21 cellular contexts compared by ENCODE assay signal in the genomic region with DNA sequence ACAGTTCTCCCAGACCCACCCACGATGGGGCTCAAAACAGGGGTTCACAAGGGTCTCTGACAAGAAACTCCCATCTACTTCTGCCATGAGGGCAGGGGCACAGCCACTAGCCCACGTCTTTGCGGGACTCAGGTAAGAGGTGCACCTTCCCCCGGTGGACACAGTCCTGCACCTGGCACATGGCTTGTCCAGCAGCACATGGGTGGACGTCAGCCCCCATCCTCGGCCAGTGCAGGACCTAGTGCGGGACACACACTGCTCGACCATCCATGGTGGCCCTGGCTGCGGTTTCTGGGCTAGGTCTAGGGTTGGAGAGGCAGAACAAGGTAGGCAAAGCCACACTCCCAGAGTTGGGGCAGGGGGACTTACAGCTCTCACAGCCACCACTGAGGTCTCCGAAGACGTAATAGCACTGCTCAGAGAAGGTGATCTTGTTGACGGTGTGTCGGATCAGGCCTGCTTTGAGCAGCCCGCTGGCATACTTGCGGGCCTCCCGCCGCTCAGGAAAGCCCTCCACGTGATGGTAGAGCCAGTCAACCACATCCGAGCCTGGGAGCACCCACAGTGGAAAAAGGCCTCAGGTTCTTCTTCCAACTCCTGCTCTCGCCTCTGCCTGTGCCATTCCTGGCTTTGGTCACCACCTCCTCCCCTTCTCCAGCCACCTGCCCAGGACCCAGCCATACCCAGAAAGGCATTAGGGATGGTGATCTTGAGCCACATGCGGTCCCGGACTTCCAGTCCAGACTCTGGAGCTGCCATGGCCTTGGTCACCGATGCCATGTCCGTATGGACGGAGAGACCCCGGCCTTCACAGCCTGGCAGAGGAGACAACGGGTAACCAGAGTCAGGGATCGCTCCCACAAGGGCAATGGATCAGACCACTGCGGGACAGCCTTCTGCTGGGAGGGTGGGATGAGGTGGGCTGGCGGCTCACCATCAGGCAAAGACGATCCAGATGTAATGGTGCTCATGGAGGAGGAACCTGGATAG. TPM values are rescaled to one million over a fixed set of nuclear protein-coding genes. Genes with fewer than 3 reads are reported as not detected.
A peak's percentile ranks its signal among the peaks of the same experiment; 100 is the strongest.
DNase-seq lines count a peak whose midpoint lies in the region; ATAC-seq, FAIRE-seq and TF ChIP-seq lines count a peak whose summit lies in the region.
"Had no signal": no experiment of that assay in that cellular context is flagged by ENCODE, and none has a peak within 500 bp of the region (broad histone marks: within the 10 kb centered on the region; RNA-seq: fewer than 3 reads in every experiment).

No MANE protein-coding gene starts in this region.

- no peak overlapping the region for H3K4me2 ChIP-seq in mammary epithelial cell (ENCODE audit: insufficient read depth, low read depth, low read length)
- no peak overlapping the region for H3K4me2 ChIP-seq in keratinocyte (ENCODE audit: control insufficient read depth, extremely low read depth, insufficient read depth, low read depth, low read length)
- H3K4me2 ChIP-seq: A549; BLaER1 treated with 17β-estradiol and CSF1 and Interleukin-3, amounts not matched to agents 10 nM and 100 nM; GM23338 had no signal

- H3K27ac ChIP-seq in right atrium auricular region (no peak overlapping the region), mammary epithelial cell (ENCODE audit: insufficient read depth, low read depth, low read length) (peak overlapping the region; percentile 20), keratinocyte (ENCODE audit: control insufficient read depth, insufficient read depth, low read length) (peak overlapping the region; percentile 57), vagina (peak overlapping the region; percentile 80), brain microvascular endothelial cell (no peak overlapping the region)

- no peak for FAIRE-seq in keratinocyte (lab: Jason Lieb, UNC)
- FAIRE-seq: A549, GM12891, GM18507 had no signal

- peaks cover 82% of the 10 kb centered on the region for H3K36me3 ChIP-seq in right atrium auricular region
- peaks cover 41% of the 10 kb centered on the region for H3K36me3 ChIP-seq in mammary epithelial cell (ENCODE audit: insufficient read depth, low read length)
- peaks cover 40 to 54% of the 10 kb centered on the region in 2 experiments for H3K36me3 ChIP-seq in keratinocyte (ENCODE audit: control insufficient read depth in 2 of 2, extremely low read depth in 1 of 2, insufficient read depth in 2 of 2, low read length in 2 of 2)
- H3K36me3 ChIP-seq in vagina = peaks cover 0 to 74% of the 10 kb centered on the region in 2 donors
- H3K36me3 ChIP-seq in brain microvascular endothelial cell (replicated peaks) = peaks cover 62% of the 10 kb centered on the region

- peaks cover 0 to 19% of the 10 kb centered on the region in 2 donors for H3K4me1 ChIP-seq in right atrium auricular region
- peaks cover 18% of the 10 kb centered on the region for H3K4me1 ChIP-seq in mammary epithelial cell (ENCODE audit: insufficient read depth, low read length)
- H3K4me1 ChIP-seq in keratinocyte (ENCODE audit: control insufficient read depth, extremely low read depth, insufficient read depth, low read length) = peaks cover 20% of the 10 kb centered on the region
- H3K4me1 ChIP-seq in vagina = peaks cover 40% of the 10 kb centered on the region

- H3K27me3 ChIP-seq in right atrium auricular region = no peaks in the 10 kb centered on the region
- no peaks in the 10 kb centered on the region for H3K27me3 ChIP-seq in mammary epithelial cell (ENCODE audit: insufficient read depth, low read length)
- no peaks in the 10 kb centered on the region for H3K27me3 ChIP-seq in keratinocyte (ENCODE audit: control insufficient read depth, extremely low read depth, insufficient read depth, low read length)
- no peaks in the 10 kb centered on the region for H3K27me3 ChIP-seq in vagina
- no peaks in the 10 kb centered on the region for H3K27me3 ChIP-seq in brain microvascular endothelial cell (replicated peaks)
- H3K27me3 ChIP-seq: BLaER1 treated with 17β-estradiol and CSF1 and Interleukin-3, amounts not matched to agents 10 nM and 100 nM had no signal

- H3K79me2 ChIP-seq in mammary epithelial cell (ENCODE audit: insufficient read depth, low read length) = peaks cover 50% of the 10 kb centered on the region
- peaks cover 22% of the 10 kb centered on the region for H3K79me2 ChIP-seq in keratinocyte (ENCODE audit: control insufficient read depth, insufficient read depth, low read length)

- CTCF ChIA-PET in mammary epithelial cell (lab: Charles Lee; ENCODE audit: low non-redundant PET) = no interaction called here

- no peaks in the 10 kb centered on the region for H3K9me3 ChIP-seq in right atrium auricular region
- H3K9me3 ChIP-seq in mammary epithelial cell (replicated peaks; ENCODE audit: insufficient read depth, low read length) = no peaks in the 10 kb centered on the region
- H3K9me3 ChIP-seq in keratinocyte (ENCODE audit: control insufficient read depth, low read depth, low read length) = no peaks in the 10 kb centered on the region
- no peaks in the 10 kb centered on the region for H3K9me3 ChIP-seq in vagina
- H3K9me3 ChIP-seq: A549; BLaER1 treated with 17β-estradiol and CSF1 and Interleukin-3, amounts not matched to agents 10 nM and 100 nM had no signal

- H3K4me3 ChIP-seq in right atrium auricular region (no peak overlapping the region), mammary epithelial cell (replicated peaks in 1 of 3; ENCODE audit: insufficient read depth in 1 of 3, low read depth in 2 of 3, low read length in 3 of 3) (no peak overlapping the region), keratinocyte (ENCODE audit: control insufficient read depth in 2 of 3, extremely low read depth in 1 of 3, insufficient read depth in 2 of 3, low read depth in 1 of 3, low read length in 3 of 3) (no peak overlapping the region), vagina (no peak overlapping the region), brain microvascular endothelial cell (ENCODE audit: low read depth, low read length) (no peak overlapping the region)
- H3K4me3 ChIP-seq: A549; BLaER1 treated with 17β-estradiol and CSF1 and Interleukin-3, amounts not matched to agents 10 nM and 100 nM; GM23338 had no signal

- 87% methylated on average over 29 of the region's 31 CpGs for WGBS in mammary epithelial cell (ENCODE audit: low coverage, missing lambda C conversion rate)

- H3K9ac ChIP-seq in mammary epithelial cell (ENCODE audit: insufficient read depth, low read length) = no peak overlapping the region
- no peak overlapping the region for H3K9ac ChIP-seq in keratinocyte (ENCODE audit: control insufficient read depth, extremely low read depth, insufficient read depth, low read length)
- H3K9ac ChIP-seq: BLaER1 treated with 17β-estradiol and CSF1 and Interleukin-3, amounts not matched to agents 10 nM and 100 nM had no signal

- TF ChIP-seq CTCF in right atrium auricular region (IDR thresholded peaks at IDR 0.05) (no peak), mammary epithelial cell (conservative IDR thresholded peaks at IDR 0.05 in 1 of 2, IDR thresholded peaks at IDR 0.05 in 1 of 2; ENCODE audit: extremely low read depth in 1 of 2, insufficient read depth in 1 of 2, low read depth in 1 of 2, low read length in 2 of 2) (no peak), keratinocyte (optimal IDR thresholded peaks at IDR 0.05 in 1 of 3, IDR thresholded peaks at IDR 0.05 in 1 of 3, conservative IDR thresholded peaks at IDR 0.05 in 1 of 3; ENCODE audit: extremely low read depth in 1 of 3, insufficient read depth in 2 of 3, low read length in 3 of 3) (no peak), vagina (IDR thresholded peaks at IDR 0.05) (no peak), brain microvascular endothelial cell (IDR thresholded peaks at IDR 0.05; ENCODE audit: low read depth, low read length, missing control alignments) (no peak)

- DNase-seq in Right ventricle myocardium inferior (ENCODE audit: missing footprints) = peak; percentile 56
- no peak for DNase-seq in right atrium auricular region (ENCODE audit: low spot score)
- no peak for DNase-seq in mammary epithelial cell
- no peak for DNase-seq in keratinocyte (ENCODE audit: low read depth, low spot score)
- DNase-seq in vagina (ENCODE audit: extremely low spot score in 2 of 2) = no peak
- DNase-seq in GDM1 (lab: John Stamatoyannopoulos, UW) = no peak
- DNase-seq in kidney tubule cell (ENCODE audit: low spot score) = no peak
- no peak for DNase-seq in brain microvascular endothelial cell
- DNase-seq: GF-D8, KG1, NCI-H1436 treated with DMSO at 0.1 percent for 48 hours, NCI-H2029 treated with DMSO at 0.1 percent for 48 hours, NCI-H2171 treated with DMSO at 0.1 percent for 48 hours, NCI-H510A, NCI-H774, PC-3 had no signal

- TF ChIP-seq POLR2A in vagina (IDR thresholded peaks at IDR 0.05) = no peak

- in situ Hi-C loops in mammary epithelial cell (cut with MboI; ENCODE audit: low sequenced_read_pairs in 2 of 2) (no loop called here), brain microvascular endothelial cell (cut with HindIII; ENCODE audit: low pct_ligation_motif_present, low sequenced_read_pairs) (no loop called here)

- H4K20me1 ChIP-seq in mammary epithelial cell (ENCODE audit: insufficient read depth, low read length) (peaks cover 3% of the 10 kb centered on the region), keratinocyte (ENCODE audit: control insufficient read depth, extremely low read depth, insufficient read depth, low read length) (peaks cover 7% of the 10 kb centered on the region)

- dilution Hi-C loops in mammary epithelial cell (cut with HindIII; ENCODE audit: low sequenced_read_pairs) (loop anchor here (5.0 kb wide), 1 partner anchor 100 kb away; the partner anchor contains the start of gene NEURL4), keratinocyte (cut with MboI; ENCODE audit: extremely low pct_ligation_motif_present, low sequenced_read_pairs) (no loop called here)

- H3K9me1 ChIP-seq in keratinocyte (ENCODE audit: control insufficient read depth, extremely low read depth, insufficient read depth, low read length) = peaks cover 2% of the 10 kb centered on the region

- ATAC-seq in Right ventricle myocardium inferior = peak; percentile 1
- ATAC-seq: A549, GM23338 had no signal

- intact Hi-C loops in Right ventricle myocardium inferior (cut with DNase I) (no loop called here), mammary epithelial cell (cut with micrococcal nuclease) (no loop called here), vagina (cut with DNase I) (no loop called here)

- H2AFZ ChIP-seq in mammary epithelial cell (ENCODE audit: low read depth, low read length) (no peak overlapping the region), keratinocyte (ENCODE audit: control insufficient read depth, low read length) (no peak overlapping the region)
- H2AFZ ChIP-seq: GM23338 had no signal

- BruUV-seq in mammary epithelial cell (replicated peaks; lab: Mats Ljungman, UMichigan) = no TSS peak

RNA-seq across cellular contexts. Expression of gene ACADVL, which starts 7.3 kb away (rescaled TPM):
- 2,192 TPM for total RNA-seq in Right ventricle myocardium inferior
- total RNA-seq in right atrium auricular region = 100 to 1,000 TPM; 695 to 758 TPM
- 100 to 1,000 TPM; 385 to 448 TPM for total RNA-seq in mammary epithelial cell
- polyA plus RNA-seq in mammary epithelial cell = 297 TPM
- polyA minus RNA-seq in mammary epithelial cell = 321 TPM
- 300 to 633 TPM (median 301 TPM) in 3 replicates for polyA plus RNA-seq in keratinocyte
- 320 TPM for polyA plus RNA-seq in keratinocyte (2011; ENCODE audit: low read depth)
- polyA plus RNA-seq in keratinocyte (2011; cell fraction: cytosol; rRNA removed) = 104 and 182 TPM in 2 replicates
- polyA plus RNA-seq in keratinocyte (2011; cell fraction: nucleus; rRNA removed) = 2,509 and 2,890 TPM in 2 replicates
- polyA plus RNA-seq in keratinocyte (2012; ENCODE audit: low replicate concordance) = 288 and 791 TPM in 2 replicates
- 244 to 273 TPM (median 251 TPM) in 3 replicates for polyA minus RNA-seq in keratinocyte
- 158 TPM for polyA minus RNA-seq in keratinocyte (2011; cell fraction: cytosol; rRNA and poly(A)+ RNA removed)
- 250 and 252 TPM in 2 replicates for polyA minus RNA-seq in keratinocyte (2011; cell fraction: nucleus; rRNA and poly(A)+ RNA removed)
- 957 TPM for total RNA-seq in vagina

RNA-seq across cellular contexts. Expression of gene DVL2, which starts 7.3 kb away (rescaled TPM):
- 20.0 TPM for total RNA-seq in Right ventricle myocardium inferior
- 10 to 100 TPM; 18.1 to 19.9 TPM for total RNA-seq in right atrium auricular region
- total RNA-seq in mammary epithelial cell = 10 to 100 TPM; 43.6 to 48.0 TPM
- polyA plus RNA-seq in mammary epithelial cell = 7.9 TPM
- polyA minus RNA-seq in mammary epithelial cell = 44.2 TPM
- polyA plus RNA-seq in keratinocyte = 3.7 to 6.3 TPM (median 4.7 TPM) in 3 replicates
- polyA plus RNA-seq in keratinocyte (2011; ENCODE audit: low read depth) = 37.4 TPM
- polyA plus RNA-seq in keratinocyte (2011; cell fraction: cytosol; rRNA removed) = 2.5 and 4.6 TPM in 2 replicates
- 13.5 and 19.5 TPM in 2 replicates for polyA plus RNA-seq in keratinocyte (2011; cell fraction: nucleus; rRNA removed)
- polyA plus RNA-seq in keratinocyte (2012; ENCODE audit: low replicate concordance) = 18.0 and 25.1 TPM in 2 replicates
- polyA minus RNA-seq in keratinocyte = 9.5 to 27.7 TPM (median 17.8 TPM) in 3 replicates
- 8.4 TPM for polyA minus RNA-seq in keratinocyte (2011; cell fraction: cytosol; rRNA and poly(A)+ RNA removed)
- polyA minus RNA-seq in keratinocyte (2011; cell fraction: nucleus; rRNA and poly(A)+ RNA removed) = 11.5 and 17.1 TPM in 2 replicates
- total RNA-seq in vagina = 53.0 TPM

RNA-seq across cellular contexts. Expression of gene DLG4, which starts 7.4 kb away (rescaled TPM):
- total RNA-seq in Right ventricle myocardium inferior (20.6 TPM), right atrium auricular region (10 to 100 TPM; 15.1 to 33.4 TPM), mammary epithelial cell (10 to 100 TPM in 1 of 2 donors, 1 to 10 TPM in 1; 1.5 to 10.8 TPM), vagina (23.3 TPM)
- polyA plus RNA-seq in mammary epithelial cell (3.5 TPM), keratinocyte (4.5 to 7.2 TPM (median 5.5 TPM) in 3 replicates)
- polyA minus RNA-seq in mammary epithelial cell (6.7 TPM), keratinocyte (4.7 to 19.3 TPM (median 5.7 TPM) in 3 replicates)
- polyA plus RNA-seq in keratinocyte (2011; ENCODE audit: low read depth) = 2.0 TPM
- 2.5 and 5.6 TPM in 2 replicates for polyA plus RNA-seq in keratinocyte (2011; cell fraction: cytosol; rRNA removed)
- polyA plus RNA-seq in keratinocyte (2011; cell fraction: nucleus; rRNA removed) = 18.1 and 23.3 TPM in 2 replicates
- polyA plus RNA-seq in keratinocyte (2012; ENCODE audit: low replicate concordance) = 3.8 and 7.9 TPM in 2 replicates
- 9.2 TPM for polyA minus RNA-seq in keratinocyte (2011; cell fraction: cytosol; rRNA and poly(A)+ RNA removed)
- 4.5 and 7.7 TPM in 2 replicates for polyA minus RNA-seq in keratinocyte (2011; cell fraction: nucleus; rRNA and poly(A)+ RNA removed)

RNA-seq across cellular contexts. Expression of gene PHF23, which starts 12.2 kb away (rescaled TPM):
- total RNA-seq in Right ventricle myocardium inferior (23.3 TPM), right atrium auricular region (10 to 100 TPM in 1 of 2 donors, 1 to 10 TPM in 1; 10.0 to 22.4 TPM), mammary epithelial cell (10 to 100 TPM; 36.7 to 53.6 TPM), vagina (24.8 TPM)
- polyA plus RNA-seq in mammary epithelial cell (39.8 TPM), keratinocyte (52.8 to 61.6 TPM (median 55.3 TPM) in 3 replicates)
- polyA minus RNA-seq in mammary epithelial cell (26.2 TPM), keratinocyte (41.1 to 77.5 TPM (median 49.7 TPM) in 3 replicates)
- 43.8 TPM for polyA plus RNA-seq in keratinocyte (2011; ENCODE audit: low read depth)
- polyA plus RNA-seq in keratinocyte (2011; cell fraction: cytosol; rRNA removed) = 50.2 and 55.4 TPM in 2 replicates
- 75.4 and 76.5 TPM in 2 replicates for polyA plus RNA-seq in keratinocyte (2011; cell fraction: nucleus; rRNA removed)
- 45.3 and 50.3 TPM in 2 replicates for polyA plus RNA-seq in keratinocyte (2012; ENCODE audit: low replicate concordance)
- 36.1 TPM for polyA minus RNA-seq in keratinocyte (2011; cell fraction: cytosol; rRNA and poly(A)+ RNA removed)
- polyA minus RNA-seq in keratinocyte (2011; cell fraction: nucleus; rRNA and poly(A)+ RNA removed) = 41.4 and 42.0 TPM in 2 replicates

RNA-seq across cellular contexts. Expression of gene GABARAP, which starts 15.2 kb away (rescaled TPM):
- total RNA-seq in Right ventricle myocardium inferior = 444 TPM
- total RNA-seq in right atrium auricular region = 100 to 1,000 TPM; 226 to 469 TPM
- 100 to 1,000 TPM; 116 to 204 TPM for total RNA-seq in mammary epithelial cell
- 326 TPM for polyA plus RNA-seq in mammary epithelial cell
- polyA minus RNA-seq in mammary epithelial cell = 296 TPM
- polyA plus RNA-seq in keratinocyte = 271 to 416 TPM (median 391 TPM) in 3 replicates
- polyA plus RNA-seq in keratinocyte (2011; ENCODE audit: low read depth) = 120 TPM
- polyA plus RNA-seq in keratinocyte (2011; cell fraction: cytosol; rRNA removed) = 578 and 682 TPM in 2 replicates
- polyA plus RNA-seq in keratinocyte (2011; cell fraction: nucleus; rRNA removed) = 185 and 186 TPM in 2 replicates
- 266 and 545 TPM in 2 replicates for polyA plus RNA-seq in keratinocyte (2012; ENCODE audit: low replicate concordance)
- polyA minus RNA-seq in keratinocyte = 235 to 333 TPM (median 240 TPM) in 3 replicates
- polyA minus RNA-seq in keratinocyte (2011; cell fraction: cytosol; rRNA and poly(A)+ RNA removed) = 161 TPM
- polyA minus RNA-seq in keratinocyte (2011; cell fraction: nucleus; rRNA and poly(A)+ RNA removed) = 27.8 and 46.5 TPM in 2 replicates
- 395 TPM for total RNA-seq in vagina

Comparison
In these comparisons a context has a peak if more than half of its experiments do, and no peak if none do; other contexts are left out.
1. H3K27ac ChIP-seq: peak in mammary epithelial cell (single experiment), keratinocyte (single experiment) and vagina (single experiment); none in right atrium auricular region (0 of 2) and brain microvascular endothelial cell (single experiment).